9 cellular contexts compared by ENCODE assay signal in genomic region chr13:24541127-24541475, GRCh38. TPM values are rescaled to one million over a fixed set of nuclear protein-coding genes. Genes with fewer than 3 reads are reported as not detected.
DNase-seq lines count a peak whose midpoint lies in the region; ATAC-seq and TF ChIP-seq lines count a peak whose summit lies in the region.
"Had no signal": no experiment of that assay in that cellular context is flagged by ENCODE, and none has a peak within 500 bp of the region (broad histone marks: within the 10 kb centered on the region; RNA-seq: fewer than 3 reads in every experiment).

No MANE protein-coding gene starts in this region.

- H3K36me3 Mint-ChIP-seq in stimulated activated memory B cell treated with anti-CD40 and anti-IgM and Interleukin-4, amounts not matched to agents 10 μg/mL and 1 μg/mL and 100 μg/mL, for 72 hours: peaks cover 5% of the 10 kb centered on the region

- no peaks in the 10 kb centered on the region for H3K36me3 ChIP-seq in HUES6 (ENCODE audit: control insufficient read depth, insufficient read depth, low read length)
- H3K36me3 ChIP-seq: SJSA1 had no signal

- ATAC-seq in left lobe of liver (peak; percentile 9), HG03571 (IDR thresholded peaks at IDR 0.05; ENCODE audit: unreplicated experiment) (no peak)
- no peak for ATAC-seq in stimulated activated memory B cell treated with anti-CD40 and anti-IgM and Interleukin-4, amounts not matched to agents 10 μg/mL and 1 μg/mL and 100 μg/mL, for 72 hours

- peaks cover 45% of the 10 kb centered on the region for H3K27me3 ChIP-seq in HUES6 (ENCODE audit: control insufficient read depth, insufficient read depth, low read length)

- peaks cover 15% of the 10 kb centered on the region for H3K4me1 Mint-ChIP-seq in stimulated activated memory B cell treated with anti-CD40 and anti-IgM and Interleukin-4, amounts not matched to agents 10 μg/mL and 1 μg/mL and 100 μg/mL, for 72 hours

- no peak overlapping the region for H3K27ac Mint-ChIP-seq in stimulated activated memory B cell treated with anti-CD40 and anti-IgM and Interleukin-4, amounts not matched to agents 10 μg/mL and 1 μg/mL and 100 μg/mL, for 72 hours

- TF ChIP-seq CTCF in astrocyte of the cerebellum (IDR thresholded peaks at IDR 0.05; ENCODE audit: low read depth, low read length, missing control alignments): no peak

- in situ Hi-C loops in astrocyte of the cerebellum (cut with HindIII; ENCODE audit: low sequenced_read_pairs): no loop called here

- peak overlapping the region; percentile 79 for H3K4me3 Mint-ChIP-seq in stimulated activated memory B cell treated with anti-CD40 and anti-IgM and Interleukin-4, amounts not matched to agents 10 μg/mL and 1 μg/mL and 100 μg/mL, for 72 hours

- DNase-seq in astrocyte of the cerebellum (ENCODE audit: low read depth) (no peak), left lobe of liver (ENCODE audit: low spot score) (no peak), NCI-H1105 treated with DMSO at 0.1 percent for 48 hours (lab: John Stamatoyannopoulos, UW) (no peak), NCI-H526 treated with DMSO at 0.1 percent for 48 hours (lab: John Stamatoyannopoulos, UW) (no peak)
- DNase-seq: activated gamma-delta T cell treated with Interleukin-2 at 50 U/mL for 16 hours had no signal

- 0 out of 2 replicates have a peak, but pooled peaks cover 4% of the 10 kb centered on the region for H3K4me1 ChIP-seq in HUES6 (ENCODE audit: control insufficient read depth, insufficient read depth, low read length)
- H3K4me1 ChIP-seq: SJSA1 had no signal

- peaks cover 3% of the 10 kb centered on the region; the same call in 1 of the 2 replicates for H3K9me3 ChIP-seq in HUES6 (ENCODE audit: control insufficient read depth, insufficient read depth, low read depth, low read length)
- H3K9me3 ChIP-seq: SJSA1 had no signal

- no peak overlapping the region for H3K27ac ChIP-seq in HUES6 (ENCODE audit: low read depth, low read length)
- H3K27ac ChIP-seq: SJSA1 had no signal

- peak overlapping the region; percentile 36 for H3K9ac ChIP-seq in HUES6 (ENCODE audit: low read length)

- peaks cover 59% of the 10 kb centered on the region for H3K27me3 Mint-ChIP-seq in stimulated activated memory B cell treated with anti-CD40 and anti-IgM and Interleukin-4, amounts not matched to agents 10 μg/mL and 1 μg/mL and 100 μg/mL, for 72 hours

- no peaks in the 10 kb centered on the region for H3K9me3 Mint-ChIP-seq in stimulated activated memory B cell treated with anti-CD40 and anti-IgM and Interleukin-4, amounts not matched to agents 10 μg/mL and 1 μg/mL and 100 μg/mL, for 72 hours

- H3K4me3 ChIP-seq in HUES6 (ENCODE audit: low read depth, low read length): peak overlapping the region; percentile 67
- peak overlapping the region; percentile 43 for H3K4me3 ChIP-seq in astrocyte of the cerebellum (ENCODE audit: low read depth, low read length)

RNA-seq across cellular contexts. Expression of gene PARP4, which starts 28.5 kb away (rescaled TPM):
- total RNA-seq in left lobe of liver: 23.1 TPM
